Comparison of ENCODE assay signal across 30 cellular contexts in genomic region chr1:14718476-14718875, GRCh38.
DNase-seq lines count a peak whose midpoint lies in the region; ATAC-seq and TF ChIP-seq lines count a peak whose summit lies in the region.
"Had no signal": no experiment of that assay in that cellular context is flagged by ENCODE, and none has a peak within 500 bp of the region (broad histone marks: within the 10 kb centered on the region; RNA-seq: fewer than 3 reads in every experiment).

No MANE protein-coding gene starts in this region.

- peaks cover 8% of the 10 kb centered on the region for H3K9me3 ChIP-seq in mesenchymal stem cell (ENCODE audit: control insufficient read depth, low read length)
- H3K9me3 ChIP-seq: A549, BE2C, Caco-2 had no signal

- WGBS in mesenchymal stem cell = 90% methylated on average over 7 of the region's 7 CpGs

- in situ Hi-C loops in G401 (cut with HindIII; ENCODE audit: low sequenced_read_pairs) = no loop called here

- no peak overlapping the region for H3K4me3 ChIP-seq in mesenchymal stem cell (ENCODE audit: insufficient read depth in 1 of 2, low read depth in 1 of 2, low read length in 2 of 2)
- H3K4me3 ChIP-seq: A549; BLaER1; BLaER1 treated with 17β-estradiol and CSF1 and Interleukin-3, amounts not matched to agents 10 nM and 100 nM had no signal

- H3K79me1 ChIP-seq in mesenchymal stem cell (replicated peaks; ENCODE audit: low read length, poor library complexity, severe bottlenecking) = no peaks in the 10 kb centered on the region

- H3K27me3 ChIP-seq in mesenchymal stem cell (ENCODE audit: control insufficient read depth in 1 of 2, insufficient read depth in 1 of 2, low read length in 2 of 2) = no peaks in the 10 kb centered on the region
- H3K27me3 ChIP-seq: BE2C; BLaER1; BLaER1 treated with 17β-estradiol and CSF1 and Interleukin-3, amounts not matched to agents 10 nM and 100 nM had no signal

- H3K4me1 ChIP-seq in mesenchymal stem cell (ENCODE audit: control insufficient read depth, insufficient read depth, low read depth, low read length) = no peaks in the 10 kb centered on the region
- H3K4me1 ChIP-seq: A549, BE2C, Caco-2 had no signal

- no peak overlapping the region for H2BK15ac ChIP-seq in mesenchymal stem cell (ENCODE audit: low read depth, poor library complexity, severe bottlenecking)

- no peak overlapping the region for H3K27ac ChIP-seq in mesenchymal stem cell (ENCODE audit: low read length, poor library complexity, severe bottlenecking)
- H3K27ac ChIP-seq: 22Rv1; A549; BLaER1; BLaER1 treated with 17β-estradiol and CSF1 and Interleukin-3, amounts not matched to agents 10 nM and 100 nM; C4-2B had no signal

- H3K36me3 ChIP-seq in mesenchymal stem cell (ENCODE audit: control insufficient read depth in 1 of 2, insufficient read depth in 2 of 2, low read depth in 1 of 2, low read length in 2 of 2) = no peaks in the 10 kb centered on the region
- H3K36me3 ChIP-seq: BE2C; BLaER1; BLaER1 treated with 17β-estradiol and CSF1 and Interleukin-3, amounts not matched to agents 10 nM and 100 nM had no signal

- H2AK5ac ChIP-seq in mesenchymal stem cell (ENCODE audit: low read length, severe bottlenecking) = no peak overlapping the region

- H3K14ac ChIP-seq in mesenchymal stem cell (ENCODE audit: low read length in 2 of 2) = no peak overlapping the region

- peak; percentile 92 for DNase-seq in G401 (ENCODE audit: low spot score)
- peak; percentile 90 for DNase-seq in cerebellar cortex (ENCODE audit: low spot score)
- peak; percentile 86 for DNase-seq in cerebellum (ENCODE audit: low spot score)
- no peak for DNase-seq in mesenchymal stem cell
- DNase-seq: 8988T; ACHN; AML-193; BE2C; Caco-2; Calu3; CD4-positive, alpha-beta memory T cell; CD4-positive, alpha-beta T cell; CD4-positive, CD25-positive, alpha-beta regulatory T cell; CD8-positive, alpha-beta memory T cell; CD8-positive, alpha-beta T cell; COR-L47; DMS 273 treated with DMSO at 0.1 percent for 48 hours; DMS153; DMS53; DMS79; DMS79 treated with DMSO at 0.1 percent for 48 hours; DND-41; EL had no signal

- H2BK12ac ChIP-seq in mesenchymal stem cell (ENCODE audit: low read length in 2 of 2) = no peak overlapping the region

- H3K4ac ChIP-seq in mesenchymal stem cell (ENCODE audit: low read depth in 1 of 2, low read length in 2 of 2) = no peak overlapping the region

- no peak overlapping the region for H2AFZ ChIP-seq in mesenchymal stem cell (ENCODE audit: low read depth, low read length)

- H3K4me2 ChIP-seq in mesenchymal stem cell (ENCODE audit: low read length, poor library complexity, severe bottlenecking) = no peak overlapping the region
- H3K4me2 ChIP-seq: A549; BLaER1; BLaER1 treated with 17β-estradiol and CSF1 and Interleukin-3, amounts not matched to agents 10 nM and 100 nM had no signal

- H2BK120ac ChIP-seq in mesenchymal stem cell (ENCODE audit: low read depth, low read length) = no peak overlapping the region

- H2BK5ac ChIP-seq in mesenchymal stem cell (ENCODE audit: low read depth, low read length, poor library complexity, severe bottlenecking) = no peak overlapping the region

- H3K9ac ChIP-seq in mesenchymal stem cell (ENCODE audit: low read length) = no peak overlapping the region
- H3K9ac ChIP-seq: BLaER1; BLaER1 treated with 17β-estradiol and CSF1 and Interleukin-3, amounts not matched to agents 10 nM and 100 nM had no signal

- no peak for ATAC-seq in SK-N-SH treated with all-trans-retinoic acid at 6 μM for 48 hours
- no peak for ATAC-seq in HG03175 (IDR thresholded peaks at IDR 0.05; ENCODE audit: unreplicated experiment)
- ATAC-seq: A549; CD8-positive, alpha-beta T cell had no signal

- no peak overlapping the region for H3K23ac ChIP-seq in mesenchymal stem cell (ENCODE audit: low read length in 2 of 2)

- H4K91ac ChIP-seq in mesenchymal stem cell (ENCODE audit: low read length) = no peak overlapping the region

- no peak overlapping the region for H4K8ac ChIP-seq in mesenchymal stem cell (ENCODE audit: low read length)

- H3K18ac ChIP-seq in mesenchymal stem cell (ENCODE audit: low read depth in 1 of 2, low read length in 2 of 2) = no peak overlapping the region

TF ChIP-seq in SK-N-SH treated with all-trans-retinoic acid at 6 μM for 48 hours, 23 proteins besides CTCF, POLR2A, EP300 and RAD21:
- TF ChIP-seq TCF4 (CRISPR knock-in tag; IDR thresholded peaks at IDR 0.05; ENCODE audit: borderline replicate concordance) = no peak
- no peak for TF ChIP-seq OSR1 (CRISPR knock-in tag; IDR thresholded peaks at IDR 0.05)
- no peak for TF ChIP-seq ZFP30 (CRISPR knock-in tag; IDR thresholded peaks at IDR 0.05)
- no peak for TF ChIP-seq CSDC2 (CRISPR knock-in tag; IDR thresholded peaks at IDR 0.05)
- TF ChIP-seq ZNF565 (CRISPR knock-in tag; conservative IDR thresholded peaks at IDR 0.05; ENCODE audit: low read depth) = no peak
- no peak for TF ChIP-seq PATZ1 (CRISPR knock-in tag; IDR thresholded peaks at IDR 0.05; ENCODE audit: borderline replicate concordance)
- no peak for TF ChIP-seq RARB (CRISPR knock-in tag; IDR thresholded peaks at IDR 0.05)
- TF ChIP-seq TSHZ2 (CRISPR knock-in tag; IDR thresholded peaks at IDR 0.05) = no peak
- no peak for TF ChIP-seq TOX (CRISPR knock-in tag; IDR thresholded peaks at IDR 0.05; ENCODE audit: borderline replicate concordance)
- no peak for TF ChIP-seq ARNTL (CRISPR knock-in tag; IDR thresholded peaks at IDR 0.05; ENCODE audit: borderline replicate concordance, low read depth)
- no peak for TF ChIP-seq ZC3H10 (CRISPR knock-in tag; IDR thresholded peaks at IDR 0.05)
- no peak for TF ChIP-seq ISL1 (CRISPR knock-in tag; IDR thresholded peaks at IDR 0.05)
- no peak for TF ChIP-seq ZFP3 (CRISPR knock-in tag; IDR thresholded peaks at IDR 0.05)
- TF ChIP-seq POU6F1 (CRISPR knock-in tag; IDR thresholded peaks at IDR 0.05; ENCODE audit: borderline replicate concordance, low read depth) = no peak
- no peak for TF ChIP-seq BACH2 (CRISPR knock-in tag; IDR thresholded peaks at IDR 0.05; ENCODE audit: borderline replicate concordance)
- TF ChIP-seq PPARA (CRISPR knock-in tag; IDR thresholded peaks at IDR 0.05; ENCODE audit: borderline replicate concordance) = no peak
- no peak for TF ChIP-seq GLIS3 (CRISPR knock-in tag; IDR thresholded peaks at IDR 0.05)
- TF ChIP-seq ZNF70 (CRISPR knock-in tag; IDR thresholded peaks at IDR 0.05) = no peak
